8 cellular contexts compared by ENCODE assay signal in the genomic region with DNA sequence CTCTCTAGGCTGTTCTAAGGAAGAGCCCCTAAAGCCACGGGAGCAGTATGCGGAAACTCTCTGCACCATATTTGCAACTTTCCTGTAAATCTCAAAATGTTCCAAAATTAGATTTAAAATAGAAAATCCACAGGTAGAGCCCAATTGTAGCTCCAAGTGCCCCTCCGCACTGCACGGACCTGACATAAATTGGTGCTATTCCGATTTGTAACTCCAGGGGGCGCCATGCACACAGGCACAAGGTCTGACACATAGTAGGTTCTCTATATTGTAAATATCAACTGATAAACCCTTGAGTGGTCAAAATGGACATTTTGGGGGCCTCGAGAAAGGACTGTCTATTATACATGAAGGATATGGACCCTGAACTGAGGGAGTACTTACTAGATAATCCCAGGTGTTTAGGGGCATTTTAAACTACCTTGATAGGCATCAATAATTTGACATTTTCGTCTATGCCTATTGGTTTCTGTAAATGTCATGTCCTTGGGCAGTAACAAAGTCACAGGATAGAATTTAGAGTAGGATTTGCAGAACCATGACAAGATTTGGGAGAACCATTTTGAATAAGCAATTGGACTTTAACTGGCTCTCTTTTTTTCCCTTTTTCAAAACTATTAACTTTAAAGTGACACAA. TPM values are rescaled to one million over a fixed set of nuclear protein-coding genes. Genes with fewer than 3 reads are reported as not detected.
DNase-seq lines count a peak whose midpoint lies in the region.

No MANE protein-coding gene starts in this region.

- H3K9me3 Mint-ChIP-seq in immature natural killer cell: no peaks in the 10 kb centered on the region

- no peaks in the 10 kb centered on the region for H3K4me1 Mint-ChIP-seq in immature natural killer cell

- peaks cover 6 to 18% (median 10%) of the 10 kb centered on the region in 3 donors for H3K27me3 Mint-ChIP-seq in immature natural killer cell (ENCODE audit: low read depth in 3 of 3)

- H3K36me3 Mint-ChIP-seq in immature natural killer cell: no peaks in the 10 kb centered on the region

- DNase-seq in NCI-H1092 treated with DMSO at 0.1 percent for 48 hours (lab: John Stamatoyannopoulos, UW) (peak; percentile 18), NCI-H1092 (lab: John Stamatoyannopoulos, UW) (no peak), RPMI7951 (ENCODE audit: low read depth) (peak; percentile 14), immature natural killer cell (peak; percentile 35 to 55 (median 43)), kidney glomerular epithelial cell (lab: John Stamatoyannopoulos, UW) (no peak), SHP77 treated with DMSO at 0.1 percent for 48 hours (lab: John Stamatoyannopoulos, UW) (no peak)
- peak; percentile 49 for DNase-seq in activated naive CD4-positive, alpha-beta T cell treated with Interleukin-2 at 50 U/mL for 16 hours
- DNase-seq in stimulated activated CD4-positive, alpha-beta T cell treated with anti-CD3 and anti-CD28 coated beads, Interleukin-4, amount 100 ng/mL, for 4 hours: peak; percentile 30 to 40

- no peak overlapping the region for H3K27ac Mint-ChIP-seq in immature natural killer cell

- H3K4me3 Mint-ChIP-seq in immature natural killer cell: no peak overlapping the region

RNA-seq across cellular contexts. Expression of a gene that starts 36.6 kb away (rescaled TPM):
- total RNA-seq in RPMI7951 (2014; rRNA removed; shearing (Covaris generic)): not detected in 2 replicates
- polyA plus RNA-seq in immature natural killer cell: under 1 TPM in 1 of 3 donors, not detected in 2; 0.18 TPM

Comparison
In these comparisons a context has a peak if more than half of its experiments do, and no peak if none do; other contexts are left out.
1. DNase-seq: peak in NCI-H1092 treated with DMSO at 0.1 percent for 48 hours (single experiment), RPMI7951 (single experiment), activated naive CD4-positive, alpha-beta T cell treated with Interleukin-2 at 50 U/mL for 16 hours (single experiment), immature natural killer cell (3 of 3) and stimulated activated CD4-positive, alpha-beta T cell treated with anti-CD3 and anti-CD28 coated beads, Interleukin-4, amount 100 ng/mL, for 4 hours (2 of 2); none in NCI-H1092 (single experiment), kidney glomerular epithelial cell (single experiment) and SHP77 treated with DMSO at 0.1 percent for 48 hours (single experiment).